ENCODE assay signal across 1 cellular context in genomic region chr2:44171018-44171417, GRCh38.
A peak's percentile ranks its signal among the peaks of the same experiment; 100 is the strongest.
TF ChIP-seq lines count a peak whose summit lies in the region.

No MANE protein-coding gene starts in this region.

TF ChIP-seq in HCT116, 20 proteins besides CTCF, POLR2A, EP300 and RAD21 (continued from another document):
- no peak; the same call in 1 of the 2 replicates for TF ChIP-seq SIN3A (IDR thresholded peaks at IDR 0.05; ENCODE audit: low read depth)
- TF ChIP-seq CEBPB (IDR thresholded peaks at IDR 0.05; ENCODE audit: low read depth): peak; percentile 75; the same call in 1 of the 2 replicates
- no peak for TF ChIP-seq POLR2AphosphoS5 (IDR thresholded peaks at IDR 0.05; ENCODE audit: low read depth, low read length)
- TF ChIP-seq ZBTB33 (IDR thresholded peaks at IDR 0.05; ENCODE audit: extremely low read depth, insufficient replicate concordance, low read length): no peak
- TF ChIP-seq SP1 (IDR thresholded peaks at IDR 0.05; ENCODE audit: low read depth): peak; percentile 44; the same call in 1 of the 2 replicates
- no peak for TF ChIP-seq TCF7L2 (IDR thresholded peaks at IDR 0.05; ENCODE audit: borderline replicate concordance, extremely low read depth, insufficient read depth, insufficient read length)
- peak; percentile 38; the same call in 1 of the 2 replicates for TF ChIP-seq FOSL1 (IDR thresholded peaks at IDR 0.05; ENCODE audit: low read depth)
- no peak for TF ChIP-seq EZH2phosphoT487 (IDR thresholded peaks at IDR 0.05; ENCODE audit: borderline replicate concordance)
